ENCODE assay signal across 16 cellular contexts in genomic region chr7:137453356-137453755, GRCh38.
DNase-seq lines count a peak whose midpoint lies in the region; ATAC-seq and TF ChIP-seq lines count a peak whose summit lies in the region.
"Had no signal": no experiment of that assay in that cellular context is flagged by ENCODE, and none has a peak within 500 bp of the region (broad histone marks: within the 10 kb centered on the region; RNA-seq: fewer than 3 reads in every experiment).

No MANE protein-coding gene starts in this region.

- H3K9me3 Mint-ChIP-seq in stimulated activated naive B cell treated with anti-CD40 and anti-IgM and Interleukin-4, amounts not matched to agents 10 μg/mL and 1 μg/mL and 100 μg/mL, for 72 hours, result peaks cover 0 to 1% of the 10 kb centered on the region in 2 donors
- H3K9me3 Mint-ChIP-seq in activated CD8-positive, alpha-beta T cell treated with anti-CD3 and anti-CD28 coated beads for 36 hours, result no peaks in the 10 kb centered on the region
- H3K9me3 Mint-ChIP-seq: activated naive CD8-positive, alpha-beta T cell treated with anti-CD3 and anti-CD28 coated beads, Interleukin-2, amount 50 U/mL, for 24 hours; activated T-helper 17 cell treated with anti-CD3 and anti-CD28 coated beads, Interleukin-2, amount 50 U/mL, for 72 hours; WTC11 had no signal

- DNase-seq in DMS53 (lab: John Stamatoyannopoulos, UW) (peak; percentile 73), NCI-H1092 treated with DMSO at 0.1 percent for 48 hours (lab: John Stamatoyannopoulos, UW) (peak; percentile 98), astrocyte of the hippocampus (ENCODE audit: low read depth, low spot score) (peak; percentile 25), middle frontal gyrus (ENCODE audit: extremely low spot score, low spot score) (peak; percentile 33), hepatic stellate cell (ENCODE audit: low spot score) (no peak), HAP-1 (ENCODE audit: low spot score in 2 of 2) (no peak)
- DNase-seq in stimulated activated naive B cell treated with anti-CD40 and anti-IgM and Interleukin-4, amounts not matched to agents 10 μg/mL and 1 μg/mL and 100 μg/mL, for 72 hours, result no peak
- DNase-seq in activated CD8-positive, alpha-beta T cell treated with anti-CD3 and anti-CD28 coated beads for 36 hours, result no peak
- DNase-seq: activated naive CD8-positive, alpha-beta T cell treated with anti-CD3 and anti-CD28 coated beads, Interleukin-2, amount 50 U/mL, for 24 hours; cerebellar nuclear complex; left cardiac atrium; NCI-H1930; ovary had no signal

- H3K9me3 ChIP-seq in HAP-1, result no peaks in the 10 kb centered on the region
- H3K9me3 ChIP-seq: ovary had no signal

- peaks cover 0 to 3% of the 10 kb centered on the region in 2 donors for H3K4me1 Mint-ChIP-seq in stimulated activated naive B cell treated with anti-CD40 and anti-IgM and Interleukin-4, amounts not matched to agents 10 μg/mL and 1 μg/mL and 100 μg/mL, for 72 hours
- no peaks in the 10 kb centered on the region for H3K4me1 Mint-ChIP-seq in activated CD8-positive, alpha-beta T cell treated with anti-CD3 and anti-CD28 coated beads for 36 hours (ENCODE audit: low read depth)
- H3K4me1 Mint-ChIP-seq: activated naive CD8-positive, alpha-beta T cell treated with anti-CD3 and anti-CD28 coated beads, Interleukin-2, amount 50 U/mL, for 24 hours had no signal

- no peak for ATAC-seq in stimulated activated naive B cell treated with anti-CD40 and anti-IgM and Interleukin-4, amounts not matched to agents 10 μg/mL and 1 μg/mL and 100 μg/mL, for 72 hours (replicated peaks)
- ATAC-seq in activated CD8-positive, alpha-beta T cell treated with anti-CD3 and anti-CD28 coated beads for 36 hours, result no peak
- ATAC-seq: activated naive CD8-positive, alpha-beta T cell treated with anti-CD3 and anti-CD28 coated beads, Interleukin-2, amount 50 U/mL, for 24 hours; activated T-helper 17 cell treated with anti-CD3 and anti-CD28 coated beads, Interleukin-2, amount 50 U/mL, for 72 hours had no signal

- no peak overlapping the region for H3K27ac Mint-ChIP-seq in stimulated activated naive B cell treated with anti-CD40 and anti-IgM and Interleukin-4, amounts not matched to agents 10 μg/mL and 1 μg/mL and 100 μg/mL, for 72 hours
- H3K27ac Mint-ChIP-seq in activated CD8-positive, alpha-beta T cell treated with anti-CD3 and anti-CD28 coated beads for 36 hours, result no peak overlapping the region
- H3K27ac Mint-ChIP-seq: activated naive CD8-positive, alpha-beta T cell treated with anti-CD3 and anti-CD28 coated beads, Interleukin-2, amount 50 U/mL, for 24 hours; activated T-helper 17 cell treated with anti-CD3 and anti-CD28 coated beads, Interleukin-2, amount 50 U/mL, for 72 hours; WTC11 had no signal

- no peaks in the 10 kb centered on the region for H3K36me3 Mint-ChIP-seq in stimulated activated naive B cell treated with anti-CD40 and anti-IgM and Interleukin-4, amounts not matched to agents 10 μg/mL and 1 μg/mL and 100 μg/mL, for 72 hours
- H3K36me3 Mint-ChIP-seq in activated CD8-positive, alpha-beta T cell treated with anti-CD3 and anti-CD28 coated beads for 36 hours (ENCODE audit: low read depth), result no peaks in the 10 kb centered on the region
- H3K36me3 Mint-ChIP-seq: WTC11 had no signal

- POLR2A ChIA-PET in activated CD8-positive, alpha-beta T cell treated with anti-CD3 and anti-CD28 coated beads for 36 hours (lab: Charles Lee), result no interaction called here

- intact Hi-C loops in activated CD8-positive, alpha-beta T cell treated with anti-CD3 and anti-CD28 coated beads for 36 hours (cut with micrococcal nuclease), result no loop called here

- in situ Hi-C loops in HAP-1 (cut with MboI; ENCODE audit: low sequenced_read_pairs), result no loop called here

- TF ChIP-seq CTCF in activated CD8-positive, alpha-beta T cell treated with anti-CD3 and anti-CD28 coated beads for 36 hours (IDR thresholded peaks at IDR 0.05), result no peak

- H3K27me3 Mint-ChIP-seq in stimulated activated naive B cell treated with anti-CD40 and anti-IgM and Interleukin-4, amounts not matched to agents 10 μg/mL and 1 μg/mL and 100 μg/mL, for 72 hours, result peaks cover 0 to under 1% of the 10 kb centered on the region in 2 donors
- peaks cover 4% of the 10 kb centered on the region for H3K27me3 Mint-ChIP-seq in activated CD8-positive, alpha-beta T cell treated with anti-CD3 and anti-CD28 coated beads for 36 hours
- H3K27me3 Mint-ChIP-seq: activated naive CD8-positive, alpha-beta T cell treated with anti-CD3 and anti-CD28 coated beads, Interleukin-2, amount 50 U/mL, for 24 hours had no signal

- CTCF ChIA-PET in activated CD8-positive, alpha-beta T cell treated with anti-CD3 and anti-CD28 coated beads for 36 hours (lab: Charles Lee), result no interaction called here

- no peaks in the 10 kb centered on the region for H3K4me1 ChIP-seq in HAP-1

- H3K36me3 ChIP-seq in HAP-1 (replicated peaks), result no peaks in the 10 kb centered on the region
- H3K36me3 ChIP-seq: ovary had no signal

- no peak overlapping the region for H3K4me3 ChIP-seq in HAP-1
- H3K4me3 ChIP-seq: GM12878, ovary had no signal

- H3K27me3 ChIP-seq in HAP-1 (ENCODE audit: low read depth), result no peaks in the 10 kb centered on the region
- H3K27me3 ChIP-seq: ovary had no signal

- H3K4me3 Mint-ChIP-seq in stimulated activated naive B cell treated with anti-CD40 and anti-IgM and Interleukin-4, amounts not matched to agents 10 μg/mL and 1 μg/mL and 100 μg/mL, for 72 hours, result no peak overlapping the region
- H3K4me3 Mint-ChIP-seq in activated CD8-positive, alpha-beta T cell treated with anti-CD3 and anti-CD28 coated beads for 36 hours, result no peak overlapping the region
- H3K4me3 Mint-ChIP-seq: activated naive CD8-positive, alpha-beta T cell treated with anti-CD3 and anti-CD28 coated beads, Interleukin-2, amount 50 U/mL, for 24 hours; activated T-helper 17 cell treated with anti-CD3 and anti-CD28 coated beads, Interleukin-2, amount 50 U/mL, for 72 hours; WTC11 had no signal

Comparison
In these comparisons a context has a peak if more than half of its experiments do, and no peak if none do; other contexts are left out.
1. DNase-seq: peak in DMS53 (single experiment), NCI-H1092 treated with DMSO at 0.1 percent for 48 hours (single experiment), astrocyte of the hippocampus (single experiment) and middle frontal gyrus (single experiment); none in hepatic stellate cell (single experiment), HAP-1 (0 of 2), stimulated activated naive B cell treated with anti-CD40 and anti-IgM and Interleukin-4, amounts not matched to agents 10 μg/mL and 1 μg/mL and 100 μg/mL, for 72 hours (single experiment) and activated CD8-positive, alpha-beta T cell treated with anti-CD3 and anti-CD28 coated beads for 36 hours (single experiment).